ENCODE assay signal across 8 cellular contexts in genomic region chr7:2037805-2038635, GRCh38.
DNase-seq lines count a peak whose midpoint lies in the region; ATAC-seq, FAIRE-seq and TF ChIP-seq lines count a peak whose summit lies in the region.

No MANE protein-coding gene starts in this region.

- no TSS peak for BruUV-seq in endothelial cell of umbilical vein (replicated peaks; lab: Mats Ljungman, UMichigan)
- BruUV-seq in PC-9 (replicated peaks; lab: Mats Ljungman, UMichigan) = no TSS peak

- peaks cover 38% of the 10 kb centered on the region for H3K4me1 ChIP-seq in CD8-positive, alpha-beta T cell (ENCODE audit: insufficient read depth, low read length)
- no peaks in the 10 kb centered on the region for H3K4me1 ChIP-seq in endothelial cell of umbilical vein (ENCODE audit: control insufficient read depth, extremely low read depth, insufficient read depth, low read length)
- no peaks in the 10 kb centered on the region for H3K4me1 ChIP-seq in pancreas
- H3K4me1 ChIP-seq in PC-9 (replicated peaks; ENCODE audit: insufficient read depth) = no peaks in the 10 kb centered on the region

- peak overlapping the region; percentile 49 for H3K4me3 ChIP-seq in CD8-positive, alpha-beta T cell (ENCODE audit: low read depth, low read length)
- H3K4me3 ChIP-seq in endothelial cell of umbilical vein (replicated peaks in 1 of 3; ENCODE audit: insufficient read depth in 1 of 3, low read depth in 1 of 3, low read length in 3 of 3) = no peak overlapping the region
- peak overlapping the region in 1 of 4 donors; percentile 36 for H3K4me3 ChIP-seq in pancreas
- H3K4me3 ChIP-seq in PC-9 = no peak overlapping the region

- no peak for TF ChIP-seq CTCF in CD8-positive, alpha-beta T cell (IDR thresholded peaks at IDR 0.05)
- TF ChIP-seq CTCF in endothelial cell of umbilical vein (IDR thresholded peaks at IDR 0.05; ENCODE audit: extremely low read depth in 1 of 2, insufficient read depth in 1 of 2, low read depth in 1 of 2, low read length in 2 of 2) (no peak), pancreas (IDR thresholded peaks at IDR 0.05) (no peak), PC-9 (conservative IDR thresholded peaks at IDR 0.05) (no peak)

- H3K9me2 ChIP-seq in PC-9 (ENCODE audit: insufficient read depth) = no peaks in the 10 kb centered on the region

- H4K20me1 ChIP-seq in endothelial cell of umbilical vein (replicated peaks; ENCODE audit: control insufficient read depth, extremely low read depth, insufficient read depth, low read length) (no peaks in the 10 kb centered on the region), PC-9 (ENCODE audit: insufficient read depth) (peaks cover 8% of the 10 kb centered on the region; the same call in 1 of the 2 replicates)

- peak overlapping the region; percentile 66 for H3K27ac ChIP-seq in CD8-positive, alpha-beta T cell (ENCODE audit: low read depth, low read length)
- H3K27ac ChIP-seq in endothelial cell of umbilical vein (ENCODE audit: insufficient read depth, low read depth, low read length) = no peak overlapping the region
- H3K27ac ChIP-seq in pancreas = no peak overlapping the region
- no peak overlapping the region for H3K27ac ChIP-seq in PC-9

- intact Hi-C loops in CD8-positive, alpha-beta T cell (cut with DNase I, micrococcal nuclease) = loop anchor here (1.0 to 5.0 kb wide), 6 partner anchors 18 to 112 kb away; no protein-coding TSS in a partner anchor
- intact Hi-C loops in endothelial cell of umbilical vein (cut with micrococcal nuclease) = no loop called here
- intact Hi-C loops in pancreas (cut with DNase I) = no loop called here
- intact Hi-C loops in PC-9 (cut with micrococcal nuclease; ENCODE audit: unreplicated experiment) = no loop called here

- no peaks in the 10 kb centered on the region for H3K36me3 ChIP-seq in CD8-positive, alpha-beta T cell (ENCODE audit: insufficient read depth, low read length)
- H3K36me3 ChIP-seq in endothelial cell of umbilical vein (ENCODE audit: control insufficient read depth in 2 of 2, extremely low read depth in 1 of 2, insufficient read depth in 2 of 2, low read length in 2 of 2) (no peaks in the 10 kb centered on the region), pancreas (no peaks in the 10 kb centered on the region), PC-9 (ENCODE audit: low read depth) (no peaks in the 10 kb centered on the region)

- dilution Hi-C loops in endothelial cell of umbilical vein (cut with MboI; ENCODE audit: extremely low pct_ligation_motif_present, low sequenced_read_pairs) = no loop called here

- no peaks in the 10 kb centered on the region for H3K27me3 ChIP-seq in CD8-positive, alpha-beta T cell (ENCODE audit: insufficient read depth, low read length)
- H3K27me3 ChIP-seq in endothelial cell of umbilical vein (ENCODE audit: control insufficient read depth in 2 of 2, insufficient read depth in 2 of 2, low read length in 2 of 2) = no peaks in the 10 kb centered on the region
- H3K27me3 ChIP-seq in pancreas = no peaks in the 10 kb centered on the region
- no peaks in the 10 kb centered on the region for H3K27me3 ChIP-seq in PC-9 (ENCODE audit: insufficient read depth, low read depth)

- H3K79me2 ChIP-seq in endothelial cell of umbilical vein (ENCODE audit: control insufficient read depth, insufficient read depth, low read length) (no peaks in the 10 kb centered on the region), PC-9 (ENCODE audit: low read depth) (no peaks in the 10 kb centered on the region)

- peak; percentile 36 for ATAC-seq in CD8-positive, alpha-beta T cell
- ATAC-seq in pancreas = peak; percentile 69 to 91 (median 88)
- ATAC-seq in GM21825 (IDR thresholded peaks at IDR 0.05; ENCODE audit: unreplicated experiment) = no peak

- H2AFZ ChIP-seq in endothelial cell of umbilical vein (ENCODE audit: low read depth, low read length) (no peak overlapping the region), PC-9 (no peak overlapping the region)

- no peaks in the 10 kb centered on the region for H3K27me3 Mint-ChIP-seq in CD8-positive, alpha-beta T cell (ENCODE audit: low read depth)

- H3K4me3 Mint-ChIP-seq in CD8-positive, alpha-beta T cell = peak overlapping the region; percentile 89

- CTCF ChIA-PET in CD8-positive, alpha-beta T cell (lab: Charles Lee) = interaction anchor here (1.1 to 1.5 kb wide), 4 partner anchors 9 to 82 kb away, joined by 3 to 4 read pairs (median 4); no protein-coding TSS in a partner anchor
- CTCF ChIA-PET in endothelial cell of umbilical vein (lab: Charles Lee) = interaction anchor here (0.7 to 1.0 kb wide), 2 partner anchors 9 to 26 kb away, joined by 3 to 4 read pairs; no protein-coding TSS in a partner anchor
- CTCF ChIA-PET in PC-9 (lab: Charles Lee) = no interaction called here

- DNase-seq in CD8-positive, alpha-beta T cell = peak in 2 of 7 experiments; percentile 30 to 60
- DNase-seq in NCI-H82 (lab: John Stamatoyannopoulos, UW) (peak; percentile 84), endothelial cell of umbilical vein (ENCODE audit: low read depth, low spot score) (peak; percentile 44), pancreas (peak; percentile 23 to 51 (median 38)), PC-9 (no peak), amygdala (lab: John Stamatoyannopoulos, UW) (no peak)
- DNase-seq in activated CD4-positive, alpha-beta T cell treated with anti-CD3 and anti-CD28 coated beads for 1 hour = no peak

- H3F3A ChIP-seq in PC-9 (ENCODE audit: insufficient read depth, low read depth) = no peaks in the 10 kb centered on the region

- H3K9me3 ChIP-seq in CD8-positive, alpha-beta T cell (ENCODE audit: low read length) = no peaks in the 10 kb centered on the region
- no peaks in the 10 kb centered on the region for H3K9me3 ChIP-seq in endothelial cell of umbilical vein (replicated peaks; ENCODE audit: control insufficient read depth, insufficient read depth, low read length)
- H3K9me3 ChIP-seq in pancreas = no peaks in the 10 kb centered on the region
- no peaks in the 10 kb centered on the region for H3K9me3 ChIP-seq in PC-9 (ENCODE audit: insufficient read depth, low read depth)

- no peaks in the 10 kb centered on the region for H3K9me1 ChIP-seq in endothelial cell of umbilical vein (replicated peaks; ENCODE audit: control insufficient read depth, extremely low read depth, insufficient read depth, low read length)

- no peak for TF ChIP-seq POLR2A in endothelial cell of umbilical vein (IDR thresholded peaks at IDR 0.05; ENCODE audit: low read depth, low read length)

- peak overlapping the region; percentile 97 for H3K27ac Mint-ChIP-seq in CD8-positive, alpha-beta T cell

- POLR2A ChIA-PET in CD8-positive, alpha-beta T cell (lab: Charles Lee) = no interaction called here
- POLR2A ChIA-PET in endothelial cell of umbilical vein (lab: Charles Lee) = no interaction called here
- POLR2A ChIA-PET in PC-9 (lab: Charles Lee; ENCODE audit: unreplicated experiment) = no interaction called here

- H3K4me2 ChIP-seq in endothelial cell of umbilical vein (ENCODE audit: insufficient read depth, low read length) (no peak overlapping the region), PC-9 (no peak overlapping the region)

- 34 to 41% methylated on average over 15 of the region's 15 CpGs for WGBS in pancreas, 2 donors

- peaks cover 60% of the 10 kb centered on the region for H3K4me1 Mint-ChIP-seq in CD8-positive, alpha-beta T cell (ENCODE audit: low read depth)

- FAIRE-seq in endothelial cell of umbilical vein (lab: Jason Lieb, UNC) = peak; percentile 40
- no peak for FAIRE-seq in pancreas (lab: Jason Lieb, UNC)

- no peak overlapping the region for H3K9ac ChIP-seq in endothelial cell of umbilical vein (replicated peaks; ENCODE audit: extremely low read depth, insufficient read depth, low read length)

- H3K36me3 Mint-ChIP-seq in CD8-positive, alpha-beta T cell = peaks cover 8% of the 10 kb centered on the region

- no peaks in the 10 kb centered on the region for H3K9me3 Mint-ChIP-seq in CD8-positive, alpha-beta T cell

TF ChIP-seq in endothelial cell of umbilical vein, 7 proteins besides CTCF, POLR2A, EP300 and RAD21:
- TF ChIP-seq MYC (IDR thresholded peaks at IDR 0.05; ENCODE audit: low read depth, low read length) (no peak), POLR2AphosphoS5 (IDR thresholded peaks at IDR 0.05; ENCODE audit: insufficient read depth, low read depth, low read length) (no peak), JUN (IDR thresholded peaks at IDR 0.05; ENCODE audit: borderline replicate concordance, insufficient read depth, insufficient read length, low read depth) (no peak), FOS (IDR thresholded peaks at IDR 0.05; ENCODE audit: borderline replicate concordance, insufficient read depth, low read length) (no peak), EZH2 (IDR thresholded peaks at IDR 0.05; ENCODE audit: borderline replicate concordance, low read depth, low read length, severe bottlenecking) (no peak), GATA2 (IDR thresholded peaks at IDR 0.05; ENCODE audit: insufficient read depth, insufficient read length, low read depth, low read length) (no peak)
- TF ChIP-seq, protein P1, sequence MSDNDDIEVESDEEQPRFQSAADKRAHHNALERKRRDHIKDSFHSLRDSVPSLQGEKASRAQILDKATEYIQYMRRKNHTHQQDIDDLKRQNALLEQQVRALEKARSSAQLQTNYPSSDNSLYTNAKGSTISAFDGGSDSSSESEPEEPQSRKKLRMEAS (IDR thresholded peaks at IDR 0.05; ENCODE audit: insufficient read depth, insufficient read length) = no peak

Comparison
In these comparisons a context has a peak if more than half of its experiments do, and no peak if none do; other contexts are left out.
1. DNase-seq: peak in NCI-H82 (single experiment), endothelial cell of umbilical vein (single experiment) and pancreas (6 of 6); none in PC-9 (0 of 2), activated CD4-positive, alpha-beta T cell treated with anti-CD3 and anti-CD28 coated beads for 1 hour (single experiment) and amygdala (0 of 56).
2. intact Hi-C loops: an anchor here in CD8-positive, alpha-beta T cell (1.0 to 5.0 kb wide); none called in endothelial cell of umbilical vein, pancreas and PC-9.